9 cellular contexts compared by ENCODE assay signal in genomic region chr10:14586901-14587300, GRCh38.
DNase-seq lines count a peak whose midpoint lies in the region; ATAC-seq and TF ChIP-seq lines count a peak whose summit lies in the region.
"Had no signal": no experiment of that assay in that cellular context is flagged by ENCODE, and none has a peak within 500 bp of the region (broad histone marks: within the 10 kb centered on the region; RNA-seq: fewer than 3 reads in every experiment).

No MANE protein-coding gene starts in this region.

- H3K9me3 Mint-ChIP-seq in activated T-cell treated with anti-CD3 and anti-CD28 coated beads, Interleukin-2, amount 50 U/mL, for 4 hours: no peaks in the 10 kb centered on the region

- TF ChIP-seq CTCF in HL-60 (IDR thresholded peaks at IDR 0.05; ENCODE audit: insufficient read depth, low read length): no peak
- TF ChIP-seq CTCF in foreskin keratinocyte (conservative IDR thresholded peaks at IDR 0.05): no peak

- H3K4me1 Mint-ChIP-seq in activated T-cell treated with anti-CD3 and anti-CD28 coated beads, Interleukin-2, amount 50 U/mL, for 4 hours (ENCODE audit: low read depth): peaks cover 95% of the 10 kb centered on the region

- peaks cover 31% of the 10 kb centered on the region for H3K36me3 Mint-ChIP-seq in activated T-cell treated with anti-CD3 and anti-CD28 coated beads, Interleukin-2, amount 50 U/mL, for 4 hours (ENCODE audit: insufficient read depth)

- no peak overlapping the region for H3K9ac ChIP-seq in BLaER1

- peak overlapping the region; percentile 42; the same call in 1 of the 2 replicates for H3K4me2 ChIP-seq in BLaER1

- no peak for ATAC-seq in activated T-cell treated with anti-CD3 and anti-CD28 coated beads, Interleukin-2, amount 50 U/mL, for 4 hours
- ATAC-seq in foreskin keratinocyte (peak; percentile 40), GM18517 (IDR thresholded peaks at IDR 0.05; ENCODE audit: unreplicated experiment) (no peak)
- ATAC-seq: K562 had no signal

- H3K4me3 ChIP-seq in BLaER1: no peak overlapping the region
- H3K4me3 ChIP-seq in HL-60 (replicated peaks; ENCODE audit: insufficient read depth, low read length): no peak overlapping the region
- H3K4me3 ChIP-seq: K562 had no signal

- no peaks in the 10 kb centered on the region for H3K27me3 Mint-ChIP-seq in activated T-cell treated with anti-CD3 and anti-CD28 coated beads, Interleukin-2, amount 50 U/mL, for 4 hours (ENCODE audit: low read depth)

- H3K27ac ChIP-seq in BLaER1 (no peak overlapping the region), HL-60 (replicated peaks) (peak overlapping the region; percentile 55; the same call in 1 of the 2 replicates), foreskin keratinocyte (no peak overlapping the region)

- peak overlapping the region; percentile 3 for H3K4me3 Mint-ChIP-seq in activated T-cell treated with anti-CD3 and anti-CD28 coated beads, Interleukin-2, amount 50 U/mL, for 4 hours

- H3K4me1 ChIP-seq in BLaER1: peaks cover 74% of the 10 kb centered on the region
- H3K4me1 ChIP-seq in foreskin keratinocyte: peaks cover 6% of the 10 kb centered on the region

- peaks cover 100% of the 10 kb centered on the region for H4K20me1 ChIP-seq in BLaER1

- DNase-seq in HL-60 (ENCODE audit: low read depth in 1 of 2, low spot score in 1 of 2): no peak
- peak; percentile 60 for DNase-seq in activated T-cell treated with anti-CD3 and anti-CD28 coated beads, Interleukin-2, amount 50 U/mL, for 4 hours
- DNase-seq in foreskin keratinocyte: no peak
- no peak for DNase-seq in GM19238 (ENCODE audit: insufficient read length, low spot score)
- DNase-seq in NCI-H82 treated with DMSO at 0.1 percent for 48 hours (lab: John Stamatoyannopoulos, UW; ENCODE audit: unreplicated experiment): no peak
- DNase-seq in dedifferentiated amniotic fluid mesenchymal stem cell (ENCODE audit: extremely low spot score): no peak

- no peaks in the 10 kb centered on the region for H3K9me3 ChIP-seq in BLaER1

- H3K27me3 ChIP-seq in BLaER1: no peaks in the 10 kb centered on the region
- no peaks in the 10 kb centered on the region for H3K27me3 ChIP-seq in HL-60 (ENCODE audit: insufficient read depth, poor library complexity, severe bottlenecking)
- no peaks in the 10 kb centered on the region for H3K27me3 ChIP-seq in foreskin keratinocyte

- peaks cover 95% of the 10 kb centered on the region for H3K36me3 ChIP-seq in BLaER1
